In the genomic region with DNA sequence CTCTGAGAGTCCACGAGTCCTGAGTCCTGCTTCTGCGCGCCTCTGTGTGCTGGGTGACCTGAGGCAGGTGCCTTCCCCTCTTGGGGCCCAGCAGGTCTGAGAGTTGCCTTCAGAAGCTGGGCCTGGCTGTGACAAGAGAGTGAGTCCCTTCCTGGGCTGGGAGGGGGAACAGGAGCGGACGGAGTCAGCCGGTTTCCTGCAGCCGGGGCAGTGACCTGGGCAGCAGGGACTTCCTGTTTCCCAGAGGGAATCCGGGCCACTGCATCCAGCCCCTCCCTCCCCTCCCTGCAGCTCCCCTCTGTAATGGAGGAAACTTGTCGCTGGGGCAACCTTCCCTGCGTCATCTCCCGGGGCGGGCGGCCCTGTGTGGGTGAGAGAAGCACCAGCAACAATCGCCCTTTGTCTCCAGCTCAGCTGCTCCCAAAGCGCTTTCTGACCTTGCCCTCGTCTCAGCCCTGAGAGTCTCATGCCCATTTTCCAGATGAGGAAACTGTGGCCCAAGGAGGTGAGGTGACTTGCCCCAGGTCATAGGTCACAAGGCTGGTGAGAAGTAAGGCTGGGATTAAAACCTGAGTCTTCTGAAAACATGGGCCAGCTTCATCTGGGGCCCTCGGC, we compare ENCODE assay signal across 10 cellular contexts.
DNase-seq lines count a peak whose midpoint lies in the region; ATAC-seq, FAIRE-seq and TF ChIP-seq lines count a peak whose summit lies in the region.
"Had no signal": no experiment of that assay in that cellular context is flagged by ENCODE, and none has a peak within 500 bp of the region (broad histone marks: within the 10 kb centered on the region; RNA-seq: fewer than 3 reads in every experiment).

No MANE protein-coding gene starts in this region.

- H3K4me1 ChIP-seq in HUES6 (ENCODE audit: control insufficient read depth, insufficient read depth, low read length) (peaks cover 31% of the 10 kb centered on the region), skeletal muscle satellite cell (ENCODE audit: control insufficient read depth, insufficient read depth, low read length) (peaks cover 6% of the 10 kb centered on the region)

- peak overlapping the region; percentile 40 for H3K4me2 ChIP-seq in skeletal muscle satellite cell (ENCODE audit: low read length)

- peak overlapping the region; percentile 2 for H3K9ac ChIP-seq in HUES6 (ENCODE audit: low read length)
- no peak overlapping the region for H3K9ac ChIP-seq in skeletal muscle satellite cell (ENCODE audit: low read depth, low read length)

- H3K27me3 ChIP-seq in HUES6 (ENCODE audit: control insufficient read depth, insufficient read depth, low read length) (no peaks in the 10 kb centered on the region), brain microvascular endothelial cell (replicated peaks) (no peaks in the 10 kb centered on the region), skeletal muscle satellite cell (ENCODE audit: control insufficient read depth, insufficient read depth, low read length) (peaks cover 49% of the 10 kb centered on the region)

- DNase-seq in brain microvascular endothelial cell (peak; percentile 68), kidney glomerular epithelial cell (lab: John Stamatoyannopoulos, UW) (peak; percentile 48), HTR-8/SVneo (ENCODE audit: insufficient read length, low spot score) (no peak), NCI-H2107 (lab: John Stamatoyannopoulos, UW) (no peak)
- DNase-seq in activated effector memory CD4-positive, alpha-beta T cell treated with Interleukin-2 at 50 U/mL for 16 hours = no peak
- DNase-seq: Kasumi-1, naive B cell had no signal

- H3K36me3 ChIP-seq in HUES6 (ENCODE audit: control insufficient read depth, insufficient read depth, low read length) (no peaks in the 10 kb centered on the region), brain microvascular endothelial cell (replicated peaks) (no peaks in the 10 kb centered on the region), skeletal muscle satellite cell (ENCODE audit: insufficient read depth, low read length) (no peaks in the 10 kb centered on the region)

- no peak for TF ChIP-seq CTCF in brain microvascular endothelial cell (IDR thresholded peaks at IDR 0.05; ENCODE audit: low read depth, low read length, missing control alignments)

- in situ Hi-C loops in brain microvascular endothelial cell (cut with HindIII; ENCODE audit: low pct_ligation_motif_present, low sequenced_read_pairs) = no loop called here

- ATAC-seq in HG02571 (IDR thresholded peaks at IDR 0.05; ENCODE audit: unreplicated experiment) = no peak

- H3K27ac ChIP-seq in HUES6 (ENCODE audit: low read depth, low read length) (no peak overlapping the region), brain microvascular endothelial cell (no peak overlapping the region)

- FAIRE-seq in HTR-8/SVneo (lab: Jason Lieb, UNC) = no peak

- H3K9me3 ChIP-seq in HUES6 (ENCODE audit: control insufficient read depth, insufficient read depth, low read depth, low read length) (no peaks in the 10 kb centered on the region), skeletal muscle satellite cell (replicated peaks; ENCODE audit: low read length) (no peaks in the 10 kb centered on the region)

- H3K4me3 ChIP-seq in HUES6 (ENCODE audit: low read depth, low read length) (no peak overlapping the region), brain microvascular endothelial cell (ENCODE audit: low read depth, low read length) (no peak overlapping the region), skeletal muscle satellite cell (ENCODE audit: low read length) (no peak overlapping the region)

Comparison
In these comparisons a context has a peak if more than half of its experiments do, and no peak if none do; other contexts are left out.
1. DNase-seq: peak in brain microvascular endothelial cell (single experiment) and kidney glomerular epithelial cell (single experiment); none in activated effector memory CD4-positive, alpha-beta T cell treated with Interleukin-2 at 50 U/mL for 16 hours (single experiment), HTR-8/SVneo (single experiment) and NCI-H2107 (single experiment).